ENCODE assay signal across 21 cellular contexts in genomic region chr17:9230861-9231260, GRCh38.
"Had no signal": no experiment of that assay in that cellular context is flagged by ENCODE, and none has a peak within 500 bp of the region (broad histone marks: within the 10 kb centered on the region; RNA-seq: fewer than 3 reads in every experiment).

No MANE protein-coding gene starts in this region.

- H3K9me3 Mint-ChIP-seq: naive thymus-derived CD8-positive, alpha-beta T cell; neural progenitor cell; type B pancreatic cell had no signal

- H3K4me2 ChIP-seq: neural progenitor cell had no signal

- H3K27me3 ChIP-seq: pancreas had no signal

- H3K4me3 Mint-ChIP-seq: naive thymus-derived CD8-positive, alpha-beta T cell; neural progenitor cell; type B pancreatic cell had no signal

- H3K9me3 ChIP-seq: heart right ventricle, mucosa of descending colon, pancreas, stomach had no signal

- ATAC-seq: heart right ventricle; left lobe of liver; mucosa of descending colon; naive thymus-derived CD8-positive, alpha-beta T cell; pancreas; sciatic nerve had no signal

- H3K27ac ChIP-seq: epithelial cell of prostate, heart right ventricle, neural progenitor cell, pancreas had no signal

- H2AFZ ChIP-seq: neural progenitor cell had no signal

- H3K27ac Mint-ChIP-seq: naive thymus-derived CD8-positive, alpha-beta T cell; neural progenitor cell; progenitor cell of endocrine pancreas; type B pancreatic cell had no signal

- H3K36me3 Mint-ChIP-seq: naive thymus-derived CD8-positive, alpha-beta T cell; neural progenitor cell; type B pancreatic cell had no signal

- H3K9ac ChIP-seq: neural progenitor cell had no signal

- H3K4me3 ChIP-seq: heart right ventricle, mucosa of descending colon, neural progenitor cell, pancreas, stomach had no signal

- H3K36me3 ChIP-seq: heart right ventricle, neural progenitor cell, pancreas, stomach had no signal

- FAIRE-seq: islet of Langerhans, pancreas, urothelium cell line had no signal

- DNase-seq: effector memory CD4-positive, alpha-beta T cell; foreskin melanocyte; heart right ventricle; hypothalamus; occipital lobe; stimulated activated CD4-positive, alpha-beta T cell treated with anti-CD3 and anti-CD28 coated beads, Interleukin-2, amount 100 ng/mL, for 24 hours; stimulated activated CD4-positive, alpha-beta T cell treated with anti-CD3 and anti-CD28 coated beads, Interleukin-4, amount 100 ng/mL, for 4 hours; stimulated activated naive CD4-positive, alpha-beta T cell; stomach; substantia nigra had no signal
